ENCODE assay signal across 8 cellular contexts in the genomic region with DNA sequence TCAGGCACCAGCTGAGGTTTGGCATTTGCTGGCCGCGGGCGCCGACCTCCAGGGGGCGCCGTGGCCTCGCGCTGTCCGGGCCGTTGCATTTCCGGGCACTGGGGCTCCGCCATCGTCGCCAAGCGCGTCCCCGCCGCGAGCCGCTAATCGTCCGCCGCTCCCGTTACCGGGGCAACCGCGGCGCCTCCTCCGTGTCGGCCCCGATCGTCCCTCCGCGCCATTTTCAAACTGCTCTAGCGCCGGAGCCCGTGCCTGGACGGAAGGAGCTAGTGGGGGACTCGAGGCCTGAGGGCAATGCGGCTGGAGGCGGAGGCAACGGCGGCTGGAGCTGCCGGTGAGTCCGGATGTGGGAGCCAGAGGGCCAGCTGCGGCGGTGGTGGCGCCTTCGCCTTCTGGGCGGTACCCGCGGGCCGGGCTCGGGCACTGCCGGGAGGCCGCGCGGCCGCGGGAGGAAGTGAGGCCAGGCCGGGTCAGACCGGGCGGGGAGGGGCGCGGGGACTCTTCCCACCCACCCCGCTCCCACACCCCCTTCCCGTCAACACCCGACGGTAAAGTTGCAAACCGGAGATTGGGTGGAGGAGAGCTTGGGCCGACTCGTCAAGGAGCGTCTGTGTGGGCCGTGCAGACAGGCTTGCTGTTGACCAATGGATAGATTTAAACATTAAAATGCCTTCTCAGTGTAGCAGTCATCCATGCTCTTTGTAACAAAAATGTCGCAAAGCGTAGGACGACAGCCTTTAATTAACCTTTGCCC. TPM values are rescaled to one million over a fixed set of nuclear protein-coding genes. Genes with fewer than 3 reads are reported as not detected.
DNase-seq lines count a peak whose midpoint lies in the region; ATAC-seq and TF ChIP-seq lines count a peak whose summit lies in the region.

A gene with protein sequence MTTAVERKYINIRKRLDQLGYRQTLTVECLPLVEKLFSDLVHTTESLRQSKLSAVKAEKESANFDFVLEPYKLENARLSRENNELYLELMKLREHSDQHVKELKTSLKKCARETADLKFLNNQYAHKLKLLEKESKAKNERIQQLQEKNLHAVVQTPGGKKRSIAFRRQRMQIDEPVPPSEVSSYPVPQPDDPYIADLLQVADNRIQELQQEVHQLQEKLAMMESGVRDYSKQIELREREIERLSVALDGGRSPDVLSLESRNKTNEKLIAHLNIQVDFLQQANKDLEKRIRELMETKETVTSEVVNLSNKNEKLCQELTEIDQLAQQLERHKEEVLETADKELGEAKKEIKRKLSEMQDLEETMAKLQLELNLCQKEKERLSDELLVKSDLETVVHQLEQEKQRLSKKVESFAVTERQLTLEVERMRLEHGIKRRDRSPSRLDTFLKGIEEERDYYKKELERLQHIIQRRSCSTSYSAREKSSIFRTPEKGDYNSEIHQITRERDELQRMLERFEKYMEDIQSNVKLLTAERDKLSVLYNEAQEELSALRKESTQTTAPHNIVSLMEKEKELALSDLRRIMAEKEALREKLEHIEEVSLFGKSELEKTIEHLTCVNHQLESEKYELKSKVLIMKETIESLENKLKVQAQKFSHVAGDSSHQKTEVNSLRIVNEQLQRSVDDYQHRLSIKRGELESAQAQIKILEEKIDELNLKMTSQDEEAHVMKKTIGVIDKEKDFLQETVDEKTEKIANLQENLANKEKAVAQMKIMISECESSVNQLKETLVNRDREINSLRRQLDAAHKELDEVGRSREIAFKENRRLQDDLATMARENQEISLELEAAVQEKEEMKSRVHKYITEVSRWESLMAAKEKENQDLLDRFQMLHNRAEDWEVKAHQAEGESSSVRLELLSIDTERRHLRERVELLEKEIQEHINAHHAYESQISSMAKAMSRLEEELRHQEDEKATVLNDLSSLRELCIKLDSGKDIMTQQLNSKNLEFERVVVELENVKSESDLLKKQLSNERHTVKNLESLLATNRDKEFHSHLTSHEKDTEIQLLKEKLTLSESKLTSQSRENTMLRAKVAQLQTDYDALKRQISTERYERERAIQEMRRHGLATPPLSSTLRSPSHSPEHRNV (plus strand): TSS at position 220 of the 754 bp plus-strand sequence. CDS start 3,186 bp downstream, outside the sequence.

- H3K4me1 Mint-ChIP-seq in activated CD4-positive, alpha-beta T cell treated with anti-CD3 and anti-CD28 coated beads, Interleukin-2, amount 10 ng/mL, durations not matched to agents 24 days and 14 days = peaks cover 33% of the 10 kb centered on the region

- intact Hi-C loops in activated CD4-positive, alpha-beta T cell treated with anti-CD3 and anti-CD28 coated beads, Interleukin-2, amount 10 ng/mL, durations not matched to agents 24 days and 14 days (cut with micrococcal nuclease) = loop anchor here (1.0 to 5.0 kb wide), 16 partner anchors 42 to 1028 kb away; partner anchors contain the start of genes AASDH, EXOC1, NOA1 and PPAT

- H3K9me3 Mint-ChIP-seq in activated CD4-positive, alpha-beta T cell treated with anti-CD3 and anti-CD28 coated beads, Interleukin-2, amount 10 ng/mL, durations not matched to agents 24 days and 14 days = peaks cover 5% of the 10 kb centered on the region

- peaks cover 10% of the 10 kb centered on the region for H3K36me3 Mint-ChIP-seq in activated CD4-positive, alpha-beta T cell treated with anti-CD3 and anti-CD28 coated beads, Interleukin-2, amount 10 ng/mL, durations not matched to agents 24 days and 14 days (ENCODE audit: low read depth)

- TF ChIP-seq CTCF in coronary artery (IDR thresholded peaks at IDR 0.05) = peak; percentile 93

- peak within 1 kb of the TSS; percentile 79 for H3K4me3 ChIP-seq in coronary artery

- H3K4me3 Mint-ChIP-seq in activated CD4-positive, alpha-beta T cell treated with anti-CD3 and anti-CD28 coated beads, Interleukin-2, amount 10 ng/mL, durations not matched to agents 24 days and 14 days = peak within 1 kb of the TSS; percentile 87

- DNase-seq in CD1c-positive myeloid dendritic cell (ENCODE audit: extremely low spot score) (peak; percentile 98), NCI-H526 treated with DMSO at 0.1 percent for 48 hours (lab: John Stamatoyannopoulos, UW) (peak; percentile 87), coronary artery (ENCODE audit: low spot score) (peak; percentile 96), left kidney (ENCODE audit: low read depth, low spot score) (peak; percentile 98)
- peak; percentile 98 for DNase-seq in activated CD4-positive, alpha-beta T cell treated with anti-CD3 and anti-CD28 coated beads, Interleukin-2, amount 10 ng/mL, durations not matched to agents 24 days and 14 days
- peak; percentile 92 for DNase-seq in stimulated activated CD4-positive, alpha-beta T cell treated with anti-CD3 and anti-CD28 coated beads, Interleukin-1b, Interleukin-23, amount 100 ng/mL, for 48 hours

- ATAC-seq in GM19372 (IDR thresholded peaks at IDR 0.05; ENCODE audit: low read depth, unreplicated experiment) (peak; percentile 71), HG03521 (IDR thresholded peaks at IDR 0.05; ENCODE audit: unreplicated experiment) (peak; percentile 74)

- peak within 1 kb of the TSS; percentile 64 to 93 for H3K27ac ChIP-seq in coronary artery

- no peaks in the 10 kb centered on the region for H3K27me3 Mint-ChIP-seq in activated CD4-positive, alpha-beta T cell treated with anti-CD3 and anti-CD28 coated beads, Interleukin-2, amount 10 ng/mL, durations not matched to agents 24 days and 14 days

- H3K27ac Mint-ChIP-seq in activated CD4-positive, alpha-beta T cell treated with anti-CD3 and anti-CD28 coated beads, Interleukin-2, amount 10 ng/mL, durations not matched to agents 24 days and 14 days = peak within 1 kb of the TSS; percentile 89

RNA-seq across cellular contexts. Expression of the gene that starts here (rescaled TPM):
- total RNA-seq in activated CD4-positive, alpha-beta T cell treated with anti-CD3 and anti-CD28 coated beads, Interleukin-2, amount 10 ng/mL, durations not matched to agents 24 days and 14 days = 16.3 and 16.9 TPM in 2 replicates

Comparison
In these comparisons a context has a peak if more than half of its experiments do, and no peak if none do; other contexts are left out.
1. Peak in every context shown above with its lines: DNase-seq, ATAC-seq, H3K4me3 ChIP-seq and H3K27ac ChIP-seq.